In the genomic region with DNA sequence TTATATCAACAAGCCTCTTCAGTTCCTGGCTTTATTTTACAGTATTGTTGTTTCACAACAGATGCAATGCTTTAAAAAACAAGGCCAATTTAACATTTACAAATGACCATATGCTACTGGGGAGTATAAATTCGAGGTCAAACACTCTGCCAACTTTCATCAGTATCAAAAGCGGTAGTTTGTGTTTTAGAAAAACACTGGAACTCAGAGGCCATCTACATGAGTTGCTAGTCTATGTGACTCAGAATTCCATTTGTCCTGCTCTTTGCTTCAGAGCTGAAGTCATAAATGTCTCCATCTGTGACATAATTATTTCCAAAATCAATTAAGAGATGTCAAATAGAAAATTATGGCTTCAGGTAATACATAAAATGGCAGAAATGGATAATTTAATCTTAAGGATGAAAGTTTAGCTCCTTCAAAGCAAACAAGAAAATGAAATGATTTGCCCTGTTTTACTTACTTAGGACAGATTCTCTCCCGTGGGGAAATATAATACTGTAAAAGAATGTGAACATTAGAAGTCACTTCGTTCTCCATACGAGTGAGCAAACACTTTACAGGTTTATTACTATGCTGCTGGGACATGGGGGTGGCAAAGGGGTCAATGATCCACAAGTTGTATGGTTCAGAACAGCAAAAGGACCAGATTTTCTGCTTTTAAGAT, we compare ENCODE assay signal across 8 cellular contexts. TPM values are rescaled to one million over a fixed set of nuclear protein-coding genes. Genes with fewer than 3 reads are reported as not detected.
DNase-seq lines count a peak whose midpoint lies in the region; ATAC-seq, FAIRE-seq and TF ChIP-seq lines count a peak whose summit lies in the region.

No MANE protein-coding gene starts in this region.

- no peaks in the 10 kb centered on the region for H3K27me3 ChIP-seq in AG04450 (ENCODE audit: control insufficient read depth, insufficient read depth, low read length)

- TF ChIP-seq POLR2A in H54 (IDR thresholded peaks at IDR 0.05; ENCODE audit: low read depth, low read length): no peak

- POLR2A ChIA-PET in AG04450 (lab: Yijun Ruan, JAX): no interaction called here

- ATAC-seq in GM18907 (IDR thresholded peaks at IDR 0.05; ENCODE audit: unreplicated experiment) (no peak), GM21381 (IDR thresholded peaks at IDR 0.05; ENCODE audit: unreplicated experiment) (no peak)

- CTCF ChIA-PET in AG04450 (lab: Charles Lee): no interaction called here

- TF ChIP-seq CTCF in AG04450 (IDR thresholded peaks at IDR 0.05; ENCODE audit: low read depth, low read length): no peak

- FAIRE-seq in H54 (lab: Jason Lieb, UNC): peak; percentile 78
- no peak for FAIRE-seq in urothelium cell line (lab: Jason Lieb, UNC)

- H3K9me3 ChIP-seq in AG04450 (ENCODE audit: control insufficient read depth, insufficient read depth, low read length): peaks cover 5% of the 10 kb centered on the region; the same call in 1 of the 2 replicates

- no peak overlapping the region for H3K27ac ChIP-seq in AG04450 (ENCODE audit: low read depth, low read length)

- H3K4me3 ChIP-seq in AG04450 (ENCODE audit: low read depth, low read length): peak overlapping the region; percentile 90

- no peak for DNase-seq in AG04450 (ENCODE audit: low read depth, low spot score)
- no peak for DNase-seq in H54 (ENCODE audit: insufficient read length, low spot score)
- DNase-seq in amniotic epithelial cell (ENCODE audit: low read depth): peak; percentile 24
- DNase-seq in kidney tubule cell (ENCODE audit: low spot score): peak; percentile 41
- DNase-seq in urothelium cell line (ENCODE audit: low spot score): no peak
- no peak for DNase-seq in activated CD4-positive, alpha-beta T cell treated with anti-CD3 and anti-CD28 coated beads for 48 hours

RNA-seq across cellular contexts. Expression of a gene that starts 3.7 kb away (rescaled TPM):
- 63.5 and 69.7 TPM in 2 replicates for polyA plus RNA-seq in AG04450 (2011; rRNA removed)
- polyA minus RNA-seq in AG04450 (2011; rRNA and poly(A)+ RNA removed): 61.1 and 74.8 TPM in 2 replicates

Comparison
In these comparisons a context has a peak if more than half of its experiments do, and no peak if none do; other contexts are left out.
1. DNase-seq: peak in amniotic epithelial cell (single experiment) and kidney tubule cell (single experiment); none in AG04450 (single experiment), H54 (single experiment), urothelium cell line (single experiment) and activated CD4-positive, alpha-beta T cell treated with anti-CD3 and anti-CD28 coated beads for 48 hours (single experiment).